ENCODE assay signal across 8 cellular contexts in genomic region chr22:42080287-42080686, GRCh38. TPM values are rescaled to one million over a fixed set of nuclear protein-coding genes. Genes with fewer than 3 reads are reported as not detected.
DNase-seq lines count a peak whose midpoint lies in the region; ATAC-seq and TF ChIP-seq lines count a peak whose summit lies in the region.

No MANE protein-coding gene starts in this region.

- CTCF ChIA-PET in HEK293T (lab: Yijun Ruan, JAX), result interaction anchor here (0.6 to 1.0 kb wide), 3 partner anchors 11 to 464 kb away, joined by 3 to 4 read pairs (median 3); no protein-coding TSS in a partner anchor

- H3K27ac Mint-ChIP-seq in natural killer cell treated with Interleukin-12 subunit alpha and Interleukin-12 subunit beta and Interleukin-15 and Interleukin-18, amount 100 ng/mL, for 72 hours, result peak overlapping the region; percentile 99

- no peaks in the 10 kb centered on the region for H3K9me3 Mint-ChIP-seq in natural killer cell treated with Interleukin-12 subunit alpha and Interleukin-12 subunit beta and Interleukin-15 and Interleukin-18, amount 100 ng/mL, for 72 hours

- DNase-seq in AG20443 (ENCODE audit: low spot score) (peak; percentile 43), HEK293T (ENCODE audit: extremely low spot score) (peak; percentile 28), fibroblast of pulmonary artery (ENCODE audit: low read depth) (peak; percentile 60), NK-92 (lab: John Stamatoyannopoulos, UW; ENCODE audit: unreplicated experiment) (no peak)
- DNase-seq in activated CD4-positive, alpha-beta T cell treated with anti-CD3 and anti-CD28 coated beads, Interleukin-2, amount 50 U/mL, for 48 hours, result peak; percentile 22 to 34
- no peak for DNase-seq in natural killer cell treated with Interleukin-12 subunit alpha and Interleukin-12 subunit beta and Interleukin-15 and Interleukin-18, amount 100 ng/mL, for 72 hours (ENCODE audit: low spot score)

- no peak for TF ChIP-seq CTCF in fibroblast of pulmonary artery (IDR thresholded peaks at IDR 0.05; ENCODE audit: low read length, missing control alignments)

- ATAC-seq in natural killer cell treated with Interleukin-12 subunit alpha and Interleukin-12 subunit beta and Interleukin-15 and Interleukin-18, amount 100 ng/mL, for 72 hours, result no peak
- no peak for ATAC-seq in HG03571 (IDR thresholded peaks at IDR 0.05; ENCODE audit: unreplicated experiment)
- no peak for ATAC-seq in HG03354 (IDR thresholded peaks at IDR 0.05; ENCODE audit: poor library complexity, severe bottlenecking, unreplicated experiment)

- POLR2A ChIA-PET in HEK293T (lab: Yijun Ruan, JAX), result interaction anchor here (0.6 to 4.4 kb wide), 10 partner anchors 9 to 382 kb away, joined by 3 to 57 read pairs (median 4); partner anchors contain the start of genes CENPM, NAGA and NDUFA6

- H3K4me3 ChIP-seq in fibroblast of pulmonary artery (replicated peaks; ENCODE audit: low read depth, low read length), result peak overlapping the region; percentile 62

- no peaks in the 10 kb centered on the region for H3K27me3 Mint-ChIP-seq in natural killer cell treated with Interleukin-12 subunit alpha and Interleukin-12 subunit beta and Interleukin-15 and Interleukin-18, amount 100 ng/mL, for 72 hours

- H3K4me3 Mint-ChIP-seq in natural killer cell treated with Interleukin-12 subunit alpha and Interleukin-12 subunit beta and Interleukin-15 and Interleukin-18, amount 100 ng/mL, for 72 hours, result peak overlapping the region; percentile 98

- H3K36me3 Mint-ChIP-seq in natural killer cell treated with Interleukin-12 subunit alpha and Interleukin-12 subunit beta and Interleukin-15 and Interleukin-18, amount 100 ng/mL, for 72 hours, result peaks cover 6% of the 10 kb centered on the region

- H3K4me1 Mint-ChIP-seq in natural killer cell treated with Interleukin-12 subunit alpha and Interleukin-12 subunit beta and Interleukin-15 and Interleukin-18, amount 100 ng/mL, for 72 hours (ENCODE audit: low read depth in 2 of 2), result peaks cover 19 to 25% of the 10 kb centered on the region in 2 donors

TF ChIP-seq in HEK293T, 16 proteins besides CTCF, POLR2A, EP300 and RAD21:
- TF ChIP-seq SUZ12 (IDR thresholded peaks at IDR 0.05) (no peak), ELF4 (IDR thresholded peaks at IDR 0.05) (0 out of 2 replicates have a peak, but pooled peaks have one; percentile 12), PKNOX1 (IDR thresholded peaks at IDR 0.05) (no peak)

RNA-seq across cellular contexts. Expression of gene SMDT1, which starts 0.8 kb away (rescaled TPM):
- 10 to 100 TPM; 41.6 to 77.5 TPM for total RNA-seq in natural killer cell treated with Interleukin-12 subunit alpha and Interleukin-12 subunit beta and Interleukin-15 and Interleukin-18, amount 100 ng/mL, for 72 hours

RNA-seq across cellular contexts. Expression of gene PHETA2, which starts 6.2 kb away (rescaled TPM):
- 1 to 10 TPM; 1.5 TPM for total RNA-seq in natural killer cell treated with Interleukin-12 subunit alpha and Interleukin-12 subunit beta and Interleukin-15 and Interleukin-18, amount 100 ng/mL, for 72 hours

RNA-seq across cellular contexts. Expression of gene NAGA, which starts 9.7 kb away (rescaled TPM):
- 10 to 100 TPM; 22.6 to 24.2 TPM for total RNA-seq in natural killer cell treated with Interleukin-12 subunit alpha and Interleukin-12 subunit beta and Interleukin-15 and Interleukin-18, amount 100 ng/mL, for 72 hours

RNA-seq across cellular contexts. Expression of gene NDUFA6, which starts 10.3 kb away (rescaled TPM):
- 10 to 100 TPM; 47.8 to 99.5 TPM for total RNA-seq in natural killer cell treated with Interleukin-12 subunit alpha and Interleukin-12 subunit beta and Interleukin-15 and Interleukin-18, amount 100 ng/mL, for 72 hours

RNA-seq across cellular contexts. Expression of gene CYP2D6, which starts 50.3 kb away (rescaled TPM):
- total RNA-seq in natural killer cell treated with Interleukin-12 subunit alpha and Interleukin-12 subunit beta and Interleukin-15 and Interleukin-18, amount 100 ng/mL, for 72 hours, result 1 to 10 TPM; 1.7 to 6.1 TPM

Comparison
In these comparisons a context has a peak if more than half of its experiments do, and no peak if none do; other contexts are left out.
1. DNase-seq: peak in AG20443 (single experiment), HEK293T (single experiment), activated CD4-positive, alpha-beta T cell treated with anti-CD3 and anti-CD28 coated beads, Interleukin-2, amount 50 U/mL, for 48 hours (2 of 2) and fibroblast of pulmonary artery (single experiment); none in natural killer cell treated with Interleukin-12 subunit alpha and Interleukin-12 subunit beta and Interleukin-15 and Interleukin-18, amount 100 ng/mL, for 72 hours (single experiment) and NK-92 (single experiment).